15 cellular contexts compared by ENCODE assay signal in genomic region chr2:229410312-229410711, GRCh38.
DNase-seq lines count a peak whose midpoint lies in the region; ATAC-seq and TF ChIP-seq lines count a peak whose summit lies in the region.
"Had no signal": no experiment of that assay in that cellular context is flagged by ENCODE, and none has a peak within 500 bp of the region (broad histone marks: within the 10 kb centered on the region; RNA-seq: fewer than 3 reads in every experiment).

No MANE protein-coding gene starts in this region.

- dilution Hi-C loops in mammary epithelial cell (cut with HindIII; ENCODE audit: low sequenced_read_pairs) = no loop called here

- RAD21 ChIA-PET in HCT116 (lab: Charles Lee; ENCODE audit: low non-redundant PET in 1 of 2, low total read pairs in 2 of 2, uncharacterized antibody in 2 of 2, unreplicated experiment in 2 of 2) = no interaction called here

- H3K36me3 ChIP-seq in HCT116 (ENCODE audit: control insufficient read depth in 1 of 2, insufficient read depth in 2 of 2, low read length in 2 of 2) (no peaks in the 10 kb centered on the region), mammary epithelial cell (ENCODE audit: insufficient read depth, low read length) (no peaks in the 10 kb centered on the region), mesenchymal stem cell (ENCODE audit: control insufficient read depth in 1 of 2, insufficient read depth in 2 of 2, low read depth in 1 of 2, low read length in 2 of 2) (no peaks in the 10 kb centered on the region), thoracic aorta (no peaks in the 10 kb centered on the region)

- 66% methylated on average over 6 of the region's 6 CpGs for WGBS in mammary epithelial cell (ENCODE audit: low coverage, missing lambda C conversion rate)
- 86% methylated on average over 4 of the region's 6 CpGs for WGBS in mesenchymal stem cell

- POLR2A ChIA-PET in HCT116 (lab: Charles Lee) = no interaction called here
- POLR2A ChIA-PET in CD4-positive, alpha-beta T cell (lab: Charles Lee) = no interaction called here

- H3K23ac ChIP-seq in mesenchymal stem cell (ENCODE audit: low read length in 2 of 2) = no peak overlapping the region

- no peak overlapping the region for H3K14ac ChIP-seq in mesenchymal stem cell (ENCODE audit: low read length in 2 of 2)

- H3K4ac ChIP-seq in mesenchymal stem cell (ENCODE audit: low read depth in 1 of 2, low read length in 2 of 2) = no peak overlapping the region

- peaks cover 26 to 43% of the 10 kb centered on the region in 2 experiments for H3K4me1 ChIP-seq in HCT116 (ENCODE audit: control insufficient read depth in 1 of 2, insufficient read depth in 2 of 2, low read length in 2 of 2)
- peaks cover 24% of the 10 kb centered on the region for H3K4me1 ChIP-seq in mammary epithelial cell (ENCODE audit: insufficient read depth, low read length)
- peaks cover 4% of the 10 kb centered on the region for H3K4me1 ChIP-seq in mesenchymal stem cell (ENCODE audit: control insufficient read depth, insufficient read depth, low read depth, low read length)
- peaks cover 37 to 93% of the 10 kb centered on the region in 2 donors for H3K4me1 ChIP-seq in thoracic aorta (ENCODE audit: control insufficient read depth in 1 of 2, low read depth in 2 of 2)
- H3K4me1 ChIP-seq: body of pancreas had no signal

- DNase-seq in HCT116 (ENCODE audit: low read depth, low spot score) (no peak), mammary epithelial cell (no peak), mesenchymal stem cell (no peak), thoracic aorta (ENCODE audit: low spot score) (no peak), GM20000 (ENCODE audit: low spot score) (no peak), glomerular visceral epithelial cell (ENCODE audit: extremely low spot score) (no peak)
- DNase-seq in CD4-positive, alpha-beta T cell = no peak
- DNase-seq: activated CD4-positive, alpha-beta T cell treated with anti-CD3 and anti-CD28 coated beads, Interleukin-2, amount 10 ng/mL, durations not matched to agents 7 days and 5 days; activated naive CD4-positive, alpha-beta T cell treated with anti-CD3 and anti-CD28 coated beads, Interleukin-2, amount 10 ng/mL, durations not matched to agents 7 days and 5 days; body of pancreas; NCI-H187 treated with DMSO at 0.1 percent for 48 hours; NCI-H510A; nephron progenitor cell had no signal

- H3K9me2 ChIP-seq in HCT116 (ENCODE audit: insufficient read depth) = no peaks in the 10 kb centered on the region

- H3K27ac Mint-ChIP-seq in CD4-positive, alpha-beta T cell = no peak overlapping the region
- H3K27ac Mint-ChIP-seq: activated CD4-positive, alpha-beta T cell treated with anti-CD3 and anti-CD28 coated beads, Interleukin-2, amount 10 ng/mL, durations not matched to agents 7 days and 5 days; activated naive CD4-positive, alpha-beta T cell treated with anti-CD3 and anti-CD28 coated beads, Interleukin-2, amount 10 ng/mL, durations not matched to agents 7 days and 5 days had no signal

- no peaks in the 10 kb centered on the region for H3K36me3 Mint-ChIP-seq in CD4-positive, alpha-beta T cell (ENCODE audit: low read depth)
- H3K36me3 Mint-ChIP-seq: activated naive CD4-positive, alpha-beta T cell treated with anti-CD3 and anti-CD28 coated beads, Interleukin-2, amount 10 ng/mL, durations not matched to agents 7 days and 5 days had no signal

- BruUV-seq in HCT116 (replicated peaks; lab: Mats Ljungman, UMichigan) (no TSS peak), mammary epithelial cell (replicated peaks; lab: Mats Ljungman, UMichigan) (no TSS peak)

- no peak overlapping the region for H2AK5ac ChIP-seq in mesenchymal stem cell (ENCODE audit: low read length, severe bottlenecking)

- no peak for TF ChIP-seq POLR2A in HCT116 (IDR thresholded peaks at IDR 0.05; ENCODE audit: borderline replicate concordance, extremely low read depth, insufficient read depth, insufficient read length)

- 0 out of 2 replicates have a peak overlapping the region, but pooled peaks have one; percentile 18 for H3K4me2 ChIP-seq in HCT116 (ENCODE audit: low read length)
- no peak overlapping the region for H3K4me2 ChIP-seq in mammary epithelial cell (ENCODE audit: insufficient read depth, low read depth, low read length)
- H3K4me2 ChIP-seq in mesenchymal stem cell (ENCODE audit: low read length, poor library complexity, severe bottlenecking) = no peak overlapping the region

- peaks cover 2% of the 10 kb centered on the region for H3K9me3 Mint-ChIP-seq in CD4-positive, alpha-beta T cell
- H3K9me3 Mint-ChIP-seq: activated CD4-positive, alpha-beta T cell treated with anti-CD3 and anti-CD28 coated beads, Interleukin-2, amount 10 ng/mL, durations not matched to agents 7 days and 5 days; activated naive CD4-positive, alpha-beta T cell treated with anti-CD3 and anti-CD28 coated beads, Interleukin-2, amount 10 ng/mL, durations not matched to agents 7 days and 5 days had no signal

- no peak overlapping the region for H3K9ac ChIP-seq in HCT116 (ENCODE audit: low read length)
- H3K9ac ChIP-seq in mammary epithelial cell (ENCODE audit: insufficient read depth, low read length) = no peak overlapping the region
- peak overlapping the region; percentile 2 for H3K9ac ChIP-seq in mesenchymal stem cell (ENCODE audit: low read length)

- H3K79me2 ChIP-seq in HCT116 (ENCODE audit: insufficient read depth, low read length) (no peaks in the 10 kb centered on the region), mammary epithelial cell (ENCODE audit: insufficient read depth, low read length) (no peaks in the 10 kb centered on the region)

- no peak overlapping the region for H2BK15ac ChIP-seq in mesenchymal stem cell (ENCODE audit: low read depth, poor library complexity, severe bottlenecking)

- H3K18ac ChIP-seq in mesenchymal stem cell (ENCODE audit: low read depth in 1 of 2, low read length in 2 of 2) = no peak overlapping the region

- no peak overlapping the region for H2BK5ac ChIP-seq in mesenchymal stem cell (ENCODE audit: low read depth, low read length, poor library complexity, severe bottlenecking)

- H3K4me3 ChIP-seq in HCT116 (replicated peaks in 1 of 2; ENCODE audit: low read depth in 1 of 2, low read length in 2 of 2) = no peak overlapping the region
- H3K4me3 ChIP-seq in mammary epithelial cell (replicated peaks in 1 of 3; ENCODE audit: insufficient read depth in 1 of 3, low read depth in 2 of 3, low read length in 3 of 3) = no peak overlapping the region
- H3K4me3 ChIP-seq in mesenchymal stem cell (ENCODE audit: insufficient read depth in 1 of 2, low read depth in 1 of 2, low read length in 2 of 2) = no peak overlapping the region
- peak overlapping the region; percentile 41 for H3K4me3 ChIP-seq in thoracic aorta
- H3K4me3 ChIP-seq: body of pancreas, lung had no signal

- TF ChIP-seq CTCF in HCT116 (IDR thresholded peaks at IDR 0.05 in 2 of 3, conservative IDR thresholded peaks at IDR 0.05 in 1 of 3; ENCODE audit: borderline replicate concordance in 1 of 3, insufficient read depth in 1 of 3, low read depth in 2 of 3, low read length in 2 of 3) (no peak), mammary epithelial cell (conservative IDR thresholded peaks at IDR 0.05 in 1 of 2, IDR thresholded peaks at IDR 0.05 in 1 of 2; ENCODE audit: extremely low read depth in 1 of 2, insufficient read depth in 1 of 2, low read depth in 1 of 2, low read length in 2 of 2) (no peak), thoracic aorta (IDR thresholded peaks at IDR 0.05) (no peak), GM20000 (IDR thresholded peaks at IDR 0.05; ENCODE audit: extremely low read depth, missing control alignments) (no peak)
- no peak for TF ChIP-seq CTCF in CD4-positive, alpha-beta T cell (IDR thresholded peaks at IDR 0.05)

- H3K27me3 Mint-ChIP-seq in CD4-positive, alpha-beta T cell = peaks cover 4% of the 10 kb centered on the region
- H3K27me3 Mint-ChIP-seq: activated CD4-positive, alpha-beta T cell treated with anti-CD3 and anti-CD28 coated beads, Interleukin-2, amount 10 ng/mL, durations not matched to agents 7 days and 5 days; activated naive CD4-positive, alpha-beta T cell treated with anti-CD3 and anti-CD28 coated beads, Interleukin-2, amount 10 ng/mL, durations not matched to agents 7 days and 5 days had no signal

- H3K27me3 ChIP-seq in HCT116 (ENCODE audit: insufficient read depth, low read length) (no peaks in the 10 kb centered on the region), mammary epithelial cell (ENCODE audit: insufficient read depth, low read length) (no peaks in the 10 kb centered on the region), mesenchymal stem cell (ENCODE audit: control insufficient read depth in 1 of 2, insufficient read depth in 1 of 2, low read length in 2 of 2) (no peaks in the 10 kb centered on the region), thoracic aorta (replicated peaks; ENCODE audit: insufficient read depth) (no peaks in the 10 kb centered on the region)
- H3K27me3 ChIP-seq in CD4-positive, alpha-beta T cell (ENCODE audit: control insufficient read depth, insufficient read depth, low read length) = no peaks in the 10 kb centered on the region
- H3K27me3 ChIP-seq: body of pancreas had no signal

- CTCF ChIA-PET in HCT116 (lab: Charles Lee) (no interaction called here), mammary epithelial cell (lab: Charles Lee; ENCODE audit: low non-redundant PET) (no interaction called here)
- CTCF ChIA-PET in CD4-positive, alpha-beta T cell (lab: Charles Lee) = no interaction called here

- no peaks in the 10 kb centered on the region for H3K79me1 ChIP-seq in mesenchymal stem cell (replicated peaks; ENCODE audit: low read length, poor library complexity, severe bottlenecking)

- H4K91ac ChIP-seq in mesenchymal stem cell (ENCODE audit: low read length) = no peak overlapping the region

- H3K27ac ChIP-seq in HCT116 (ENCODE audit: low read depth, low read length) (no peak overlapping the region), mammary epithelial cell (ENCODE audit: insufficient read depth, low read depth, low read length) (no peak overlapping the region), mesenchymal stem cell (ENCODE audit: low read length, poor library complexity, severe bottlenecking) (no peak overlapping the region), thoracic aorta (peak overlapping the region; percentile 83 to 84)
- no peak overlapping the region for H3K27ac ChIP-seq in CD4-positive, alpha-beta T cell (ENCODE audit: low read depth, low read length)
- H3K27ac ChIP-seq: body of pancreas had no signal

- H2BK12ac ChIP-seq in mesenchymal stem cell (ENCODE audit: low read length in 2 of 2) = no peak overlapping the region

- intact Hi-C loops in HCT116 (cut with micrococcal nuclease) = no loop called here
- intact Hi-C loops in mammary epithelial cell (cut with micrococcal nuclease) = no loop called here
- intact Hi-C loops in CD4-positive, alpha-beta T cell (cut with DNase I, micrococcal nuclease) = no loop called here

- no peak overlapping the region for H3K4me3 Mint-ChIP-seq in CD4-positive, alpha-beta T cell
- H3K4me3 Mint-ChIP-seq: activated CD4-positive, alpha-beta T cell treated with anti-CD3 and anti-CD28 coated beads, Interleukin-2, amount 10 ng/mL, durations not matched to agents 7 days and 5 days; activated naive CD4-positive, alpha-beta T cell treated with anti-CD3 and anti-CD28 coated beads, Interleukin-2, amount 10 ng/mL, durations not matched to agents 7 days and 5 days; nephron progenitor cell had no signal

- no peak for TF ChIP-seq RAD21 in HCT116 (IDR thresholded peaks at IDR 0.05; ENCODE audit: low read depth)

- ATAC-seq in HCT116 = no peak
- no peak for ATAC-seq in thoracic aorta (ENCODE audit: insufficient number of reproducible peaks, low FRiP score, low read depth)
- no peak for ATAC-seq in GM19324 (IDR thresholded peaks at IDR 0.05; ENCODE audit: low FRiP score, unreplicated experiment)
- no peak for ATAC-seq in CD4-positive, alpha-beta T cell (ENCODE audit: poor library complexity)
- ATAC-seq: body of pancreas had no signal

- H2AFZ ChIP-seq in HCT116 (ENCODE audit: low read depth, low read length, poor library complexity, severe bottlenecking) (peak overlapping the region; percentile 77), mammary epithelial cell (ENCODE audit: low read depth, low read length) (peak overlapping the region; percentile 17), mesenchymal stem cell (ENCODE audit: low read depth, low read length) (no peak overlapping the region)

- no peaks in the 10 kb centered on the region for H3K9me3 ChIP-seq in HCT116 (ENCODE audit: control insufficient read depth in 1 of 2, insufficient read depth in 1 of 2, low read depth in 1 of 2, low read length in 2 of 2)
- no peaks in the 10 kb centered on the region for H3K9me3 ChIP-seq in mammary epithelial cell (replicated peaks; ENCODE audit: insufficient read depth, low read length)
- no peaks in the 10 kb centered on the region for H3K9me3 ChIP-seq in mesenchymal stem cell (ENCODE audit: control insufficient read depth, low read length)
- H3K9me3 ChIP-seq in thoracic aorta = no peaks in the 10 kb centered on the region
- no peaks in the 10 kb centered on the region for H3K9me3 ChIP-seq in CD4-positive, alpha-beta T cell (ENCODE audit: control insufficient read depth, low read length)
- H3K9me3 ChIP-seq: body of pancreas had no signal

- no peak overlapping the region for H4K8ac ChIP-seq in mesenchymal stem cell (ENCODE audit: low read length)

- H2BK120ac ChIP-seq in mesenchymal stem cell (ENCODE audit: low read depth, low read length) = no peak overlapping the region

- in situ Hi-C loops in mammary epithelial cell (cut with MboI; ENCODE audit: low sequenced_read_pairs in 2 of 2) = no loop called here

- H4K20me1 ChIP-seq in HCT116 (ENCODE audit: insufficient read depth) (no peaks in the 10 kb centered on the region), mammary epithelial cell (ENCODE audit: insufficient read depth, low read length) (no peaks in the 10 kb centered on the region)

- no peaks in the 10 kb centered on the region for H3K4me1 Mint-ChIP-seq in CD4-positive, alpha-beta T cell (ENCODE audit: low read depth)
- H3K4me1 Mint-ChIP-seq: activated CD4-positive, alpha-beta T cell treated with anti-CD3 and anti-CD28 coated beads, Interleukin-2, amount 10 ng/mL, durations not matched to agents 7 days and 5 days; activated naive CD4-positive, alpha-beta T cell treated with anti-CD3 and anti-CD28 coated beads, Interleukin-2, amount 10 ng/mL, durations not matched to agents 7 days and 5 days had no signal

Comparison
In these comparisons a context has a peak if more than half of its experiments do, and no peak if none do; other contexts are left out.
1. H3K27ac ChIP-seq: peak in thoracic aorta (2 of 2); none in HCT116 (single experiment), mammary epithelial cell (single experiment), mesenchymal stem cell (single experiment) and CD4-positive, alpha-beta T cell (single experiment).